29 cellular contexts compared by ENCODE assay signal in genomic region chr2:14355102-14355501, GRCh38.
"Had no signal": no experiment of that assay in that cellular context is flagged by ENCODE, and none has a peak within 500 bp of the region (broad histone marks: within the 10 kb centered on the region; RNA-seq: fewer than 3 reads in every experiment).

No MANE protein-coding gene starts in this region.

- H3K9me3 Mint-ChIP-seq: type B pancreatic cell had no signal

- H3K27me3 ChIP-seq: stomach, suprapubic skin, testis, thyroid gland, tibial artery, tibial nerve, transverse colon, upper lobe of left lung, upper lobe of right lung, uterus, vagina had no signal

- H3K9me3 ChIP-seq: stomach, suprapubic skin, testis, thoracic aorta, thyroid gland, tibial artery, tibial nerve, transverse colon, upper lobe of left lung, upper lobe of right lung, uterus, vagina had no signal

- DNase-seq: stimulated activated CD4-positive, alpha-beta T cell treated with anti-CD3 and anti-CD28 coated beads, Interleukin-2, amount 100 ng/mL, for 48 hours; stimulated activated CD4-positive, alpha-beta T cell treated with anti-CD3 and anti-CD28 coated beads, Interleukin-4, amount 100 ng/mL, for 1 hour; stimulated activated CD4-positive, alpha-beta T cell treated with anti-CD3 and anti-CD28 coated beads, Interleukin-4, amount 100 ng/mL, for 24 hours; stimulated activated CD4-positive, alpha-beta T cell treated with anti-CD3 and anti-CD28 coated beads, Interleukin-4, amount 100 ng/mL, for 4 hours; stimulated activated CD8-positive, alpha-beta memory T cell treated with anti-CD3 and anti-CD28 coated beads, Interleukin-4, amount 100 ng/mL, for 48 hours; stimulated activated naive B cell treated with anti-CD40 and anti-IgM and Interleukin-4, amounts not matched to agents 10 μg/mL and 1 μg/mL and 100 μg/mL, for 72 hours; stimulated activated naive CD4-positive, alpha-beta T cell; stimulated activated naive CD4-positive, alpha-beta T cell treated with Interleukin-2 at 50 U/mL for 16 hours; stimulated activated naive CD8-positive, alpha-beta T cell treated with anti-CD3 and anti-CD28 coated beads, Interleukin-15, amount 100 ng/mL, for 72 hours; stimulated activated naive CD8-positive, alpha-beta T cell treated with anti-CD3 and anti-CD28 coated beads, Interleukin-15, Interleukin-2, amounts not matched to agents 100 U/mL and 50 U/mL, for 24 hours; stomach; substantia nigra; testis; thyroid gland; tibial artery; transverse colon; trophoblast cell; upper lobe of left lung; upper lobe of right lung; uterus had no signal

- H3K36me3 Mint-ChIP-seq: stimulated activated effector memory CD8-positive, alpha-beta T cell treated with anti-CD3 and anti-CD28 coated beads, Interleukin-12 subunit alpha, Interleukin-12 subunit beta, amount 100 ng/mL, for 72 hours; stimulated activated memory B cell treated with anti-CD40 and anti-IgM and Interleukin-4, amounts not matched to agents 10 μg/mL and 1 μg/mL and 100 μg/mL, for 72 hours; stimulated activated naive B cell treated with anti-CD40 and anti-IgM and Interleukin-4, amounts not matched to agents 10 μg/mL and 1 μg/mL and 100 μg/mL, for 72 hours; type B pancreatic cell had no signal

- H3K27ac ChIP-seq: stomach, suprapubic skin, testis, thoracic aorta, thyroid gland, tibial artery, tibial nerve, transverse colon, upper lobe of left lung, upper lobe of right lung, uterus, vagina had no signal

- ATAC-seq: stimulated activated effector memory CD8-positive, alpha-beta T cell treated with anti-CD3 and anti-CD28 coated beads, Interleukin-12 subunit alpha, Interleukin-12 subunit beta, amount 100 ng/mL, for 72 hours; stimulated activated memory B cell treated with anti-CD40 and anti-IgM and Interleukin-4, amounts not matched to agents 10 μg/mL and 1 μg/mL and 100 μg/mL, for 72 hours; stimulated activated naive B cell treated with anti-CD40 and anti-IgM and Interleukin-4, amounts not matched to agents 10 μg/mL and 1 μg/mL and 100 μg/mL, for 72 hours; stimulated activated naive CD8-positive, alpha-beta T cell treated with anti-CD3 and anti-CD28 coated beads, Interleukin-15, amount 100 ng/mL, for 72 hours; stimulated activated naive CD8-positive, alpha-beta T cell treated with anti-CD3 and anti-CD28 coated beads, Interleukin-15, Interleukin-2, amounts not matched to agents 100 U/mL and 50 U/mL, for 24 hours; upper lobe of right lung had no signal

- H3K36me3 ChIP-seq: stomach, suprapubic skin, thoracic aorta, thyroid gland, tibial artery, tibial nerve, transverse colon, upper lobe of left lung, upper lobe of right lung, uterus, vagina had no signal

- H3K4me3 ChIP-seq: stomach, suprapubic skin, testis, thoracic aorta, thyroid gland, tibial artery, tibial nerve, transverse colon, upper lobe of left lung, upper lobe of right lung, uterus, vagina had no signal

- H3K4me3 Mint-ChIP-seq: stimulated activated effector memory CD8-positive, alpha-beta T cell treated with anti-CD3 and anti-CD28 coated beads, Interleukin-12 subunit alpha, Interleukin-12 subunit beta, amount 100 ng/mL, for 72 hours; stimulated activated memory B cell treated with anti-CD40 and anti-IgM and Interleukin-4, amounts not matched to agents 10 μg/mL and 1 μg/mL and 100 μg/mL, for 72 hours; stimulated activated naive B cell treated with anti-CD40 and anti-IgM and Interleukin-4, amounts not matched to agents 10 μg/mL and 1 μg/mL and 100 μg/mL, for 72 hours; stimulated activated naive CD8-positive, alpha-beta T cell treated with anti-CD3 and anti-CD28 coated beads, Interleukin-15, amount 100 ng/mL, for 72 hours; stimulated activated naive CD8-positive, alpha-beta T cell treated with anti-CD3 and anti-CD28 coated beads, Interleukin-15, Interleukin-2, amounts not matched to agents 100 ng/mL and 50 ng/mL, for 24 hours; type B pancreatic cell had no signal

- H3K27ac Mint-ChIP-seq: stimulated activated effector memory CD8-positive, alpha-beta T cell treated with anti-CD3 and anti-CD28 coated beads, Interleukin-12 subunit alpha, Interleukin-12 subunit beta, amount 100 ng/mL, for 72 hours; stimulated activated memory B cell treated with anti-CD40 and anti-IgM and Interleukin-4, amounts not matched to agents 10 μg/mL and 1 μg/mL and 100 μg/mL, for 72 hours; stimulated activated naive B cell treated with anti-CD40 and anti-IgM and Interleukin-4, amounts not matched to agents 10 μg/mL and 1 μg/mL and 100 μg/mL, for 72 hours; stimulated activated naive CD8-positive, alpha-beta T cell treated with anti-CD3 and anti-CD28 coated beads, Interleukin-15, amount 100 ng/mL, for 72 hours; stimulated activated naive CD8-positive, alpha-beta T cell treated with anti-CD3 and anti-CD28 coated beads, Interleukin-15, Interleukin-2, amounts not matched to agents 100 ng/mL and 50 ng/mL, for 24 hours; type B pancreatic cell had no signal

- FAIRE-seq: urothelium cell line had no signal

- H3K27me3 Mint-ChIP-seq: stimulated activated memory B cell treated with anti-CD40 and anti-IgM and Interleukin-4, amounts not matched to agents 10 μg/mL and 1 μg/mL and 100 μg/mL, for 72 hours; stimulated activated naive B cell treated with anti-CD40 and anti-IgM and Interleukin-4, amounts not matched to agents 10 μg/mL and 1 μg/mL and 100 μg/mL, for 72 hours; stimulated activated naive CD8-positive, alpha-beta T cell treated with anti-CD3 and anti-CD28 coated beads, Interleukin-15, amount 100 ng/mL, for 72 hours; stimulated activated naive CD8-positive, alpha-beta T cell treated with anti-CD3 and anti-CD28 coated beads, Interleukin-15, Interleukin-2, amounts not matched to agents 100 ng/mL and 50 ng/mL, for 24 hours; type B pancreatic cell had no signal

- H3K4me1 Mint-ChIP-seq: stimulated activated effector memory CD8-positive, alpha-beta T cell treated with anti-CD3 and anti-CD28 coated beads, Interleukin-12 subunit alpha, Interleukin-12 subunit beta, amount 100 ng/mL, for 72 hours; stimulated activated memory B cell treated with anti-CD40 and anti-IgM and Interleukin-4, amounts not matched to agents 10 μg/mL and 1 μg/mL and 100 μg/mL, for 72 hours; stimulated activated naive B cell treated with anti-CD40 and anti-IgM and Interleukin-4, amounts not matched to agents 10 μg/mL and 1 μg/mL and 100 μg/mL, for 72 hours; stimulated activated naive CD8-positive, alpha-beta T cell treated with anti-CD3 and anti-CD28 coated beads, Interleukin-15, amount 100 ng/mL, for 72 hours had no signal

- H3K4me1 ChIP-seq: stomach, suprapubic skin, testis, thyroid gland, tibial artery, tibial nerve, transverse colon, upper lobe of left lung, upper lobe of right lung, uterus, vagina had no signal
